24 cellular contexts compared by ENCODE assay signal in genomic region chr6:50977796-50978195, GRCh38.
"Had no signal": no experiment of that assay in that cellular context is flagged by ENCODE, and none has a peak within 500 bp of the region (broad histone marks: within the 10 kb centered on the region; RNA-seq: fewer than 3 reads in every experiment).

No MANE protein-coding gene starts in this region.

- H3K79me2 ChIP-seq: hepatocyte had no signal

- H3K27ac Mint-ChIP-seq: dendritic cell treated with granulocyte-macrophage colony-stimulating factor and Interleukin-4, amounts not matched to agents 40 ng/mL and 50 ng/mL, for 4 days; effector memory CD8-positive, alpha-beta T cell; endodermal cell; immature natural killer cell had no signal

- H3K9me3 ChIP-seq: colonic mucosa, esophagus squamous epithelium, gastrocnemius medialis, heart left ventricle, left lung, lower lobe of right lung had no signal

- H3K27me3 ChIP-seq: colonic mucosa, esophagus squamous epithelium, gastrocnemius medialis, heart left ventricle, left lung had no signal

- H3K27me3 Mint-ChIP-seq: dendritic cell treated with granulocyte-macrophage colony-stimulating factor and Interleukin-4, amounts not matched to agents 40 ng/mL and 50 ng/mL, for 4 days; effector memory CD8-positive, alpha-beta T cell had no signal

- FAIRE-seq: endometrium had no signal

- H3K4me1 Mint-ChIP-seq: immature natural killer cell had no signal

- H3K4me2 ChIP-seq: hepatocyte had no signal

- H3K36me3 Mint-ChIP-seq: immature natural killer cell had no signal

- H3K9me3 Mint-ChIP-seq: dendritic cell treated with granulocyte-macrophage colony-stimulating factor and Interleukin-4, amounts not matched to agents 40 ng/mL and 50 ng/mL, for 4 days; endodermal cell had no signal

- H3K4me3 Mint-ChIP-seq: dendritic cell treated with granulocyte-macrophage colony-stimulating factor and Interleukin-4, amounts not matched to agents 40 ng/mL and 50 ng/mL, for 4 days; effector memory CD8-positive, alpha-beta T cell; endodermal cell; immature natural killer cell had no signal

- H3K4me1 ChIP-seq: colonic mucosa, esophagus squamous epithelium, gastrocnemius medialis, heart left ventricle, left lung, lower lobe of right lung had no signal

- DNase-seq: colonic mucosa; cortex of kidney; effector CD8-positive, alpha-beta T cell; effector memory CD8-positive, alpha-beta T cell; endodermal cell; erythroblast; esophagus squamous epithelium; foreskin fibroblast; foreskin melanocyte; gastrocnemius medialis; heart left ventricle; hypothalamus; immature natural killer cell; islet precursor cell; left cardiac atrium; left lung; left ventricle myocardium superior; lower lobe of right lung; mesendoderm; midbrain had no signal

- H3K27ac ChIP-seq: colonic mucosa, epithelial cell of prostate, esophagus squamous epithelium, gastrocnemius medialis, heart left ventricle, hepatocyte, left lung, lower lobe of right lung had no signal

- H3K36me3 ChIP-seq: colonic mucosa, esophagus squamous epithelium, gastrocnemius medialis, heart left ventricle, left lung, lower lobe of right lung had no signal

- H2AFZ ChIP-seq: hepatocyte had no signal

- H3K4me3 ChIP-seq: colonic mucosa, esophagus squamous epithelium, gastrocnemius medialis, heart left ventricle, hepatocyte, left lung, lower lobe of right lung had no signal
